In the genomic region with DNA sequence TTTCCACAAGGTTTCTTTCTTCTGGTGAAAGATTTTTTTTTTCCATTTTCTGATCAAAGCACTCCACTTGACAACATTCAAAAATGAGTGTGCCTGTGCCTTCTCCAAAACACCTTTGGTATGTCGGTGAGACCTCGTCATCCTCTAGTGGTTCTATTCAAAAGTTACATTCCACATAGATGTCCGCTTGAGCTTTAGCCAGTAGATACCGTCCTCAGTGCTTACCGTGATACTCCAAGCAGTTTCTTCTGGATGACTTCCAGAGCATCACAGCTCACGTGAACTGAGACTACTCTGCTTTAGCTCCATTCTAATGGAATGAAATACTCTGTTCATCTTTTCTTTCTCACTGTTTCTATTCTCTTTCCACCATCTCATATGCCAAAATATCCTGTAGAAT, we compare ENCODE assay signal across 22 cellular contexts. TPM values are rescaled to one million over a fixed set of nuclear protein-coding genes. Genes with fewer than 3 reads are reported as not detected.
DNase-seq lines count a peak whose midpoint lies in the region; ATAC-seq, FAIRE-seq and TF ChIP-seq lines count a peak whose summit lies in the region.
"Had no signal": no experiment of that assay in that cellular context is flagged by ENCODE, and none has a peak within 500 bp of the region (broad histone marks: within the 10 kb centered on the region; RNA-seq: fewer than 3 reads in every experiment).

No MANE protein-coding gene starts in this region.

- TF ChIP-seq RAD21 in IMR-90 (IDR thresholded peaks at IDR 0.05; ENCODE audit: low read length), result no peak
- no peak for TF ChIP-seq RAD21 in SK-N-SH (IDR thresholded peaks at IDR 0.05; ENCODE audit: low read length)

- no peak overlapping the region for H4K5ac ChIP-seq in IMR-90 (ENCODE audit: low read depth, low read length)

- no peak overlapping the region for H3K27ac ChIP-seq in IMR-90 (ENCODE audit: insufficient read depth, low read length)
- H3K27ac ChIP-seq in SK-N-SH (ENCODE audit: low read depth in 2 of 2, low read length in 1 of 2), result peak overlapping the region; percentile 17 to 28; a peak in 3 of 4 replicates
- no peak overlapping the region for H3K27ac ChIP-seq in osteoblast (ENCODE audit: low read depth, low read length)
- H3K27ac ChIP-seq in dorsolateral prefrontal cortex, result no peak overlapping the region
- H3K27ac ChIP-seq: BLaER1 treated with 17β-estradiol and CSF1 and Interleukin-3, amounts not matched to agents 10 nM and 100 nM had no signal

- no peak overlapping the region; the same call in 2 of the 3 replicates for H2BK15ac ChIP-seq in IMR-90 (ENCODE audit: low read depth, low read length)

- intact Hi-C loops in IMR-90 (cut with micrococcal nuclease), result no loop called here
- intact Hi-C loops in dorsolateral prefrontal cortex (cut with DNase I), result no loop called here

- in situ Hi-C loops in IMR-90 (cut with MboI; ENCODE audit: low sequenced_read_pairs), result no loop called here

- H2AFZ ChIP-seq in IMR-90 (replicated peaks; ENCODE audit: low read length, poor library complexity) (peak overlapping the region; percentile 67), SK-N-SH (ENCODE audit: low read depth) (peak overlapping the region; percentile 61), osteoblast (ENCODE audit: low read length) (peak overlapping the region; percentile 35)
- H2AFZ ChIP-seq: GM23338 had no signal

- no peaks in the 10 kb centered on the region for H3K9me2 ChIP-seq in SK-N-SH

- no TSS peak for BruUV-seq in IMR-90 (replicated peaks; lab: Mats Ljungman, UMichigan)

- POLR2A ChIA-PET in IMR-90 (lab: Charles Lee; ENCODE audit: unreplicated experiment) (no interaction called here), SK-N-SH (lab: Yijun Ruan, JAX) (no interaction called here)

- H3K27me3 ChIP-seq in IMR-90 (ENCODE audit: control insufficient read depth, insufficient read depth, low read length) (no peaks in the 10 kb centered on the region), SK-N-SH (ENCODE audit: insufficient read depth) (no peaks in the 10 kb centered on the region), bronchial epithelial cell (ENCODE audit: control insufficient read depth, insufficient read depth, low read length) (no peaks in the 10 kb centered on the region), osteoblast (ENCODE audit: insufficient read depth, low read length) (no peaks in the 10 kb centered on the region), dorsolateral prefrontal cortex (no peaks in the 10 kb centered on the region)
- H3K27me3 ChIP-seq: BLaER1 treated with 17β-estradiol and CSF1 and Interleukin-3, amounts not matched to agents 10 nM and 100 nM had no signal

- no peaks in the 10 kb centered on the region for H3K79me1 ChIP-seq in IMR-90 (ENCODE audit: low read depth in 1 of 2, low read length in 2 of 2)

- ATAC-seq in IMR-90 (ENCODE audit: low read depth) (no peak), HG03175 (IDR thresholded peaks at IDR 0.05; ENCODE audit: unreplicated experiment) (no peak)
- ATAC-seq: GM23338 had no signal

- no peaks in the 10 kb centered on the region for H3K9me1 ChIP-seq in IMR-90 (ENCODE audit: insufficient read depth, low read length)

- DNase-seq in IMR-90, result peak; percentile 32
- no peak for DNase-seq in SK-N-SH
- peak; percentile 16 for DNase-seq in bronchial epithelial cell (ENCODE audit: low read depth)
- DNase-seq in osteoblast (ENCODE audit: insufficient read length, low spot score, missing footprints), result no peak
- no peak for DNase-seq in HuH-7.5 (ENCODE audit: low spot score)
- DNase-seq in dorsolateral prefrontal cortex, result no peak
- DNase-seq: ACHN; CD4-positive, alpha-beta memory T cell; HCEC 1CT; KBM-7; NCI-H1105 treated with DMSO at 0.1 percent for 48 hours; NCI-H2029 treated with DMSO at 0.1 percent for 48 hours; NCI-H226; NCI-H510A treated with DMSO at 0.1 percent for 48 hours; NCI-H774; NK-92 treated with Interleukin-12 subunit alpha and Interleukin-12 subunit beta, amount 100 ng/mL, for 24 hours; SIG-M5 had no signal

- TF ChIP-seq EP300 in SK-N-SH (IDR thresholded peaks at IDR 0.05; ENCODE audit: borderline replicate concordance in 1 of 2, low read depth in 1 of 2, low read length in 1 of 2), result no peak

- H3F3A ChIP-seq in SK-N-SH (replicated peaks; ENCODE audit: insufficient read depth), result peaks cover 27% of the 10 kb centered on the region

- H4K8ac ChIP-seq in IMR-90 (ENCODE audit: low read depth in 2 of 2, low read length in 2 of 2), result peak overlapping the region in 1 of 2 experiments; percentile 12; a peak in 1 of 4 replicates

- FAIRE-seq in bronchial epithelial cell (lab: Jason Lieb, UNC), result no peak
- FAIRE-seq: G401.6, GM12892 had no signal

- no peak overlapping the region for H3K56ac ChIP-seq in IMR-90 (ENCODE audit: extremely low read depth, insufficient read depth, low read length)

- H3K9me3 ChIP-seq in IMR-90 (ENCODE audit: control insufficient read depth, insufficient read depth, low read length), result no peaks in the 10 kb centered on the region
- H3K9me3 ChIP-seq in SK-N-SH, result peaks cover 5% of the 10 kb centered on the region; the same call in 1 of the 2 replicates
- H3K9me3 ChIP-seq in osteoblast (ENCODE audit: low read depth, low read length), result no peaks in the 10 kb centered on the region
- H3K9me3 ChIP-seq: BLaER1 treated with 17β-estradiol and CSF1 and Interleukin-3, amounts not matched to agents 10 nM and 100 nM had no signal

- no peaks in the 10 kb centered on the region for H3K79me2 ChIP-seq in SK-N-SH (ENCODE audit: insufficient read depth)
- no peaks in the 10 kb centered on the region for H3K79me2 ChIP-seq in osteoblast (ENCODE audit: insufficient read depth, low read length)

- 54% methylated on average over 4 of the region's 6 CpGs; no CpG with 5 or more reads in 1 of the 2 experiments for WGBS in IMR-90 (ENCODE audit: extremely low coverage in 2 of 2, insufficient read length in 1 of 2), 2 experiments
- WGBS in SK-N-SH (ENCODE audit: low lambda C conversion rate), result 48% methylated on average over 6 of the region's 6 CpGs

- no peak overlapping the region for H2AK9ac ChIP-seq in IMR-90 (replicated peaks; ENCODE audit: low read depth, low read length, poor library complexity)

- H4K20me1 ChIP-seq in IMR-90 (ENCODE audit: insufficient read depth, low read length), result no peaks in the 10 kb centered on the region
- H4K20me1 ChIP-seq in SK-N-SH (ENCODE audit: insufficient read depth), result no peaks in the 10 kb centered on the region
- H4K20me1 ChIP-seq in osteoblast (ENCODE audit: insufficient read depth, low read length), result no peaks in the 10 kb centered on the region
- H4K20me1 ChIP-seq: BLaER1 treated with 17β-estradiol and CSF1 and Interleukin-3, amounts not matched to agents 10 nM and 100 nM had no signal

- TF ChIP-seq CTCF in IMR-90 (conservative IDR thresholded peaks at IDR 0.05; ENCODE audit: low read depth, low read length), result no peak
- no peak for TF ChIP-seq CTCF in SK-N-SH (IDR thresholded peaks at IDR 0.05)
- no peak for TF ChIP-seq CTCF in bronchial epithelial cell (IDR thresholded peaks at IDR 0.05; ENCODE audit: insufficient read depth, low read length, severe bottlenecking)
- no peak for TF ChIP-seq CTCF in osteoblast (IDR thresholded peaks at IDR 0.05; ENCODE audit: extremely low read depth, low read depth, low read length)
- no peak for TF ChIP-seq CTCF in dorsolateral prefrontal cortex (IDR thresholded peaks at IDR 0.05 in 54 of 56, conservative IDR thresholded peaks at IDR 0.05 in 2 of 56; ENCODE audit: low read depth in 1 of 56, partially characterized antibody in 56 of 56)

- no peak overlapping the region for H2AK5ac ChIP-seq in IMR-90 (ENCODE audit: low read depth, low read length)

- H2BK20ac ChIP-seq in IMR-90 (ENCODE audit: low read depth, low read length), result peak overlapping the region; percentile 7; the same call in 1 of the 2 replicates

- H3K23ac ChIP-seq in IMR-90 (ENCODE audit: low read depth, low read length), result no peak overlapping the region

- H2BK5ac ChIP-seq in IMR-90 (ENCODE audit: low read depth, low read length, poor library complexity, severe bottlenecking), result no peak overlapping the region

- no peak overlapping the region for H3K4ac ChIP-seq in IMR-90 (ENCODE audit: low read depth, low read length)

- H3K4me2 ChIP-seq in IMR-90 (ENCODE audit: low read depth, low read length) (peak overlapping the region; percentile 17; the same call in 1 of the 2 replicates), SK-N-SH (0 out of 2 replicates have a peak overlapping the region, but pooled peaks have one; percentile 7), osteoblast (ENCODE audit: insufficient read depth, low read length) (peak overlapping the region; percentile 3)
- H3K4me2 ChIP-seq: BLaER1 treated with 17β-estradiol and CSF1 and Interleukin-3, amounts not matched to agents 10 nM and 100 nM; GM23338 had no signal

- H3K4me1 ChIP-seq in IMR-90 (ENCODE audit: control insufficient read depth, insufficient read depth, low read length) (peaks cover 4% of the 10 kb centered on the region; the same call in 1 of the 2 replicates), SK-N-SH (ENCODE audit: control insufficient read depth in 1 of 2, insufficient read depth in 2 of 2, low read depth in 1 of 2, low read length in 1 of 2) (no peaks in the 10 kb centered on the region; a peak in 1 of 4 replicates), osteoblast (ENCODE audit: insufficient read depth, low read length) (no peaks in the 10 kb centered on the region)

- peak overlapping the region; percentile 2; the same call in 1 of the 2 replicates for H4K91ac ChIP-seq in IMR-90 (ENCODE audit: insufficient read depth, low read depth, low read length)

- 0 out of 2 replicates have a peak overlapping the region, but pooled peaks have one; percentile 14 for H3K14ac ChIP-seq in IMR-90 (replicated peaks; ENCODE audit: low read depth, low read length)

- H3K4me3 ChIP-seq in IMR-90 (ENCODE audit: insufficient read depth, low read depth, low read length), result no peak overlapping the region
- no peak overlapping the region for H3K4me3 ChIP-seq in SK-N-SH (ENCODE audit: low read depth in 2 of 2, low read length in 1 of 2)
- H3K4me3 ChIP-seq in bronchial epithelial cell (ENCODE audit: low read depth, low read length), result no peak overlapping the region
- H3K4me3 ChIP-seq in osteoblast (ENCODE audit: insufficient read depth, low read length), result no peak overlapping the region
- no peak overlapping the region for H3K4me3 ChIP-seq in dorsolateral prefrontal cortex
- H3K4me3 ChIP-seq: BLaER1 treated with 17β-estradiol and CSF1 and Interleukin-3, amounts not matched to agents 10 nM and 100 nM; GM23338 had no signal

- H3K36me3 ChIP-seq in IMR-90 (ENCODE audit: control insufficient read depth, insufficient read depth, low read length) (no peaks in the 10 kb centered on the region), SK-N-SH (replicated peaks in 1 of 2; ENCODE audit: control insufficient read depth in 1 of 2, insufficient read depth in 2 of 2, low read length in 1 of 2) (no peaks in the 10 kb centered on the region), bronchial epithelial cell (ENCODE audit: control insufficient read depth, insufficient read depth, low read length) (no peaks in the 10 kb centered on the region), osteoblast (ENCODE audit: insufficient read depth, low read length) (no peaks in the 10 kb centered on the region)
- H3K36me3 ChIP-seq: BLaER1 treated with 17β-estradiol and CSF1 and Interleukin-3, amounts not matched to agents 10 nM and 100 nM had no signal

- TF ChIP-seq POLR2A in IMR-90 (IDR thresholded peaks at IDR 0.05; ENCODE audit: low read depth, low read length), result no peak

- H3K9ac ChIP-seq in IMR-90 (ENCODE audit: low read depth, low read length) (no peak overlapping the region), SK-N-SH (no peak overlapping the region; the same call in 1 of the 2 replicates)
- H3K9ac ChIP-seq: BLaER1 treated with 17β-estradiol and CSF1 and Interleukin-3, amounts not matched to agents 10 nM and 100 nM had no signal

- H3K18ac ChIP-seq in IMR-90 (ENCODE audit: low read depth, low read length), result peak overlapping the region; percentile 18; the same call in 1 of the 2 replicates

- CTCF ChIA-PET in IMR-90 (lab: Yijun Ruan, JAX) (interaction anchor here (1.9 kb wide), 1 partner anchor 14 kb away, joined by 5 read pairs; no protein-coding TSS in a partner anchor), SK-N-SH (lab: Yijun Ruan, JAX) (no interaction called here)

- dilution Hi-C loops in IMR-90 (cut with HindIII; ENCODE audit: low sequenced_read_pairs, unreplicated experiment), result no loop called here

- H2BK120ac ChIP-seq in IMR-90 (ENCODE audit: low read depth, low read length), result peak overlapping the region; percentile 29; the same call in 1 of the 2 replicates

RNA-seq across cellular contexts. Expression of a gene that starts 38.2 kb away (rescaled TPM):
- 22.9 and 26.9 TPM in 2 replicates for total RNA-seq in IMR-90 (2012; rRNA removed)
- polyA plus RNA-seq in IMR-90 (2012; rRNA removed), result 43.7 and 49.7 TPM in 2 replicates
- 22.0 and 30.2 TPM in 2 replicates for polyA plus RNA-seq in IMR-90 (2012; cell fraction: cytosol; rRNA removed)
- 15.5 and 65.2 TPM in 2 replicates for polyA plus RNA-seq in IMR-90 (2012; cell fraction: nucleus; rRNA removed; ENCODE audit: low replicate concordance)
- 81.9 and 84.7 TPM in 2 replicates for polyA plus RNA-seq in SK-N-SH (2012; rRNA removed)
- 113 and 118 TPM in 2 replicates for polyA plus RNA-seq in SK-N-SH (2012; cell fraction: cytosol; rRNA removed)
- 98.6 and 151 TPM in 2 replicates for polyA plus RNA-seq in SK-N-SH (2012; cell fraction: nucleus; rRNA removed)
- 7.2 and 8.7 TPM in 2 replicates for total RNA-seq in bronchial epithelial cell
- total RNA-seq in osteoblast, result 55.4 and 56.9 TPM in 2 replicates
- 1 to 10 TPM in 106 of 120 experiments, under 1 TPM in 14; 0.45 to 5.2 (median 1.8) TPM for total RNA-seq in dorsolateral prefrontal cortex
- total RNA-seq: CD4-positive, alpha-beta memory T cell had no signal
- polyA plus RNA-seq: CD4-positive, alpha-beta memory T cell had no signal

Comparison
In these comparisons a context has a peak if more than half of its experiments do, and no peak if none do; other contexts are left out.
1. DNase-seq: peak in IMR-90 (single experiment) and bronchial epithelial cell (single experiment); none in SK-N-SH (single experiment), osteoblast (single experiment), HuH-7.5 (single experiment) and dorsolateral prefrontal cortex (0 of 10).
2. H3K27ac ChIP-seq: peak in SK-N-SH (2 of 2); none in IMR-90 (single experiment), osteoblast (single experiment) and dorsolateral prefrontal cortex (0 of 59).
3. Peak in every context shown above with its lines, with median percentiles within 50 percentile points of each other: H2AFZ ChIP-seq and H3K4me2 ChIP-seq.